Comparison of ENCODE assay signal across 1 cellular context in genomic region chr4:165367040-165367439, GRCh38.
TF ChIP-seq lines count a peak whose summit lies in the region.

No MANE protein-coding gene starts in this region.

TF ChIP-seq in HepG2, 621 proteins besides CTCF, POLR2A, EP300 and RAD21 (continued from another document and continues in another):
- TF ChIP-seq ZFP90 (CRISPR knock-in tag; IDR thresholded peaks at IDR 0.05; ENCODE audit: borderline replicate concordance) (no peak), SKIL (CRISPR knock-in tag; IDR thresholded peaks at IDR 0.05; ENCODE audit: borderline replicate concordance) (no peak), ZNF281 (CRISPR knock-in tag; IDR thresholded peaks at IDR 0.05; ENCODE audit: borderline replicate concordance) (0 out of 2 replicates have a peak, but pooled peaks have one; percentile 40), ZNF337 (CRISPR knock-in tag; IDR thresholded peaks at IDR 0.05; ENCODE audit: borderline replicate concordance, low read depth) (no peak), MZF1 (CRISPR knock-in tag; IDR thresholded peaks at IDR 0.05; ENCODE audit: borderline replicate concordance) (no peak), ZFP36L2 (CRISPR knock-in tag; IDR thresholded peaks at IDR 0.05) (no peak), RBAK (CRISPR knock-in tag; IDR thresholded peaks at IDR 0.05) (no peak), ZBTB10 (CRISPR knock-in tag; IDR thresholded peaks at IDR 0.05; ENCODE audit: borderline replicate concordance) (no peak), ZNF780A (CRISPR knock-in tag; IDR thresholded peaks at IDR 0.05) (no peak), CAMTA2 (CRISPR knock-in tag; IDR thresholded peaks at IDR 0.05; ENCODE audit: borderline replicate concordance) (no peak), ZNF883 (CRISPR knock-in tag; IDR thresholded peaks at IDR 0.05; ENCODE audit: not compliant biosample characterization) (no peak), MLLT10 (CRISPR knock-in tag; IDR thresholded peaks at IDR 0.05) (no peak), SIN3B (IDR thresholded peaks at IDR 0.05; ENCODE audit: low read length) (no peak), NFYB (CRISPR knock-in tag; IDR thresholded peaks at IDR 0.05) (no peak), THYN1 (CRISPR knock-in tag; IDR thresholded peaks at IDR 0.05; ENCODE audit: borderline replicate concordance, low read depth) (no peak), ZBTB26 (CRISPR knock-in tag; IDR thresholded peaks at IDR 0.05; ENCODE audit: borderline replicate concordance) (no peak), HCFC1 (IDR thresholded peaks at IDR 0.05; ENCODE audit: low read depth, low read length) (no peak), NFIC (IDR thresholded peaks at IDR 0.05; ENCODE audit: low read length) (0 out of 2 replicates have a peak, but pooled peaks have one; percentile 21), NPAS2 (CRISPR knock-in tag; IDR thresholded peaks at IDR 0.05; ENCODE audit: borderline replicate concordance) (no peak), KAT2B (IDR thresholded peaks at IDR 0.05; ENCODE audit: borderline replicate concordance, low read depth, low read length) (no peak), CBX1 (IDR thresholded peaks at IDR 0.05; ENCODE audit: low read depth) (no peak), ARNT2 (CRISPR knock-in tag; IDR thresholded peaks at IDR 0.05; ENCODE audit: low read depth) (no peak), HMGA1 (CRISPR knock-in tag; conservative IDR thresholded peaks at IDR 0.05) (no peak), SMAD9 (CRISPR knock-in tag; IDR thresholded peaks at IDR 0.05) (no peak), PHF20 (CRISPR knock-in tag; IDR thresholded peaks at IDR 0.05) (no peak), ZNF354B (CRISPR knock-in tag; IDR thresholded peaks at IDR 0.05) (no peak), CENPX (CRISPR knock-in tag; IDR thresholded peaks at IDR 0.05) (no peak), CHCHD3 (CRISPR knock-in tag; IDR thresholded peaks at IDR 0.05) (no peak), ATF7 (IDR thresholded peaks at IDR 0.05) (no peak), ATF7 (CRISPR knock-in tag; IDR thresholded peaks at IDR 0.05) (peak; percentile 45; the same call in 1 of the 2 replicates), ZNF414 (CRISPR knock-in tag; IDR thresholded peaks at IDR 0.05) (no peak), ZMYM2 (CRISPR knock-in tag; IDR thresholded peaks at IDR 0.05) (no peak)
- TF ChIP-seq, protein P1, sequence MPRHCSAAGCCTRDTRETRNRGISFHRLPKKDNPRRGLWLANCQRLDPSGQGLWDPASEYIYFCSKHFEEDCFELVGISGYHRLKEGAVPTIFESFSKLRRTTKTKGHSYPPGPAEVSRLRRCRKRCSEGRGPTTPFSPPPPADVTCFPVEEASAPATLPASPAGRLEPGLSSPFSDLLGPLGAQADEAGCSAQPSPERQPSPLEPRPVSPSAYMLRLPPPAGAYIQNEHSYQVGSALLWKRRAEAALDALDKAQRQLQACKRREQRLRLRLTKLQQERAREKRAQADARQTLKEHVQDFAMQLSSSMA (CRISPR knock-in tag; IDR thresholded peaks at IDR 0.05) = no peak
- TF ChIP-seq, protein P2, sequence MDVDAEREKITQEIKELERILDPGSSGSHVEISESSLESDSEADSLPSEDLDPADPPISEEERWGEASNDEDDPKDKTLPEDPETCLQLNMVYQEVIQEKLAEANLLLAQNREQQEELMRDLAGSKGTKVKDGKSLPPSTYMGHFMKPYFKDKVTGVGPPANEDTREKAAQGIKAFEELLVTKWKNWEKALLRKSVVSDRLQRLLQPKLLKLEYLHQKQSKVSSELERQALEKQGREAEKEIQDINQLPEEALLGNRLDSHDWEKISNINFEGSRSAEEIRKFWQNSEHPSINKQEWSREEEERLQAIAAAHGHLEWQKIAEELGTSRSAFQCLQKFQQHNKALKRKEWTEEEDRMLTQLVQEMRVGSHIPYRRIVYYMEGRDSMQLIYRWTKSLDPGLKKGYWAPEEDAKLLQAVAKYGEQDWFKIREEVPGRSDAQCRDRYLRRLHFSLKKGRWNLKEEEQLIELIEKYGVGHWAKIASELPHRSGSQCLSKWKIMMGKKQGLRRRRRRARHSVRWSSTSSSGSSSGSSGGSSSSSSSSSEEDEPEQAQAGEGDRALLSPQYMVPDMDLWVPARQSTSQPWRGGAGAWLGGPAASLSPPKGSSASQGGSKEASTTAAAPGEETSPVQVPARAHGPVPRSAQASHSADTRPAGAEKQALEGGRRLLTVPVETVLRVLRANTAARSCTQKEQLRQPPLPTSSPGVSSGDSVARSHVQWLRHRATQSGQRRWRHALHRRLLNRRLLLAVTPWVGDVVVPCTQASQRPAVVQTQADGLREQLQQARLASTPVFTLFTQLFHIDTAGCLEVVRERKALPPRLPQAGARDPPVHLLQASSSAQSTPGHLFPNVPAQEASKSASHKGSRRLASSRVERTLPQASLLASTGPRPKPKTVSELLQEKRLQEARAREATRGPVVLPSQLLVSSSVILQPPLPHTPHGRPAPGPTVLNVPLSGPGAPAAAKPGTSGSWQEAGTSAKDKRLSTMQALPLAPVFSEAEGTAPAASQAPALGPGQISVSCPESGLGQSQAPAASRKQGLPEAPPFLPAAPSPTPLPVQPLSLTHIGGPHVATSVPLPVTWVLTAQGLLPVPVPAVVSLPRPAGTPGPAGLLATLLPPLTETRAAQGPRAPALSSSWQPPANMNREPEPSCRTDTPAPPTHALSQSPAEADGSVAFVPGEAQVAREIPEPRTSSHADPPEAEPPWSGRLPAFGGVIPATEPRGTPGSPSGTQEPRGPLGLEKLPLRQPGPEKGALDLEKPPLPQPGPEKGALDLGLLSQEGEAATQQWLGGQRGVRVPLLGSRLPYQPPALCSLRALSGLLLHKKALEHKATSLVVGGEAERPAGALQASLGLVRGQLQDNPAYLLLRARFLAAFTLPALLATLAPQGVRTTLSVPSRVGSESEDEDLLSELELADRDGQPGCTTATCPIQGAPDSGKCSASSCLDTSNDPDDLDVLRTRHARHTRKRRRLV (CRISPR knock-in tag; IDR thresholded peaks at IDR 0.05) = no peak
- TF ChIP-seq, protein P3, sequence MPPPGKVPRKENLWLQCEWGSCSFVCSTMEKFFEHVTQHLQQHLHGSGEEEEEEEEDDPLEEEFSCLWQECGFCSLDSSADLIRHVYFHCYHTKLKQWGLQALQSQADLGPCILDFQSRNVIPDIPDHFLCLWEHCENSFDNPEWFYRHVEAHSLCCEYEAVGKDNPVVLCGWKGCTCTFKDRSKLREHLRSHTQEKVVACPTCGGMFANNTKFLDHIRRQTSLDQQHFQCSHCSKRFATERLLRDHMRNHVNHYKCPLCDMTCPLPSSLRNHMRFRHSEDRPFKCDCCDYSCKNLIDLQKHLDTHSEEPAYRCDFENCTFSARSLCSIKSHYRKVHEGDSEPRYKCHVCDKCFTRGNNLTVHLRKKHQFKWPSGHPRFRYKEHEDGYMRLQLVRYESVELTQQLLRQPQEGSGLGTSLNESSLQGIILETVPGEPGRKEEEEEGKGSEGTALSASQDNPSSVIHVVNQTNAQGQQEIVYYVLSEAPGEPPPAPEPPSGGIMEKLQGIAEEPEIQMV (CRISPR knock-in tag; IDR thresholded peaks at IDR 0.05; ENCODE audit: low read depth) = no peak
- TF ChIP-seq, protein P4, sequence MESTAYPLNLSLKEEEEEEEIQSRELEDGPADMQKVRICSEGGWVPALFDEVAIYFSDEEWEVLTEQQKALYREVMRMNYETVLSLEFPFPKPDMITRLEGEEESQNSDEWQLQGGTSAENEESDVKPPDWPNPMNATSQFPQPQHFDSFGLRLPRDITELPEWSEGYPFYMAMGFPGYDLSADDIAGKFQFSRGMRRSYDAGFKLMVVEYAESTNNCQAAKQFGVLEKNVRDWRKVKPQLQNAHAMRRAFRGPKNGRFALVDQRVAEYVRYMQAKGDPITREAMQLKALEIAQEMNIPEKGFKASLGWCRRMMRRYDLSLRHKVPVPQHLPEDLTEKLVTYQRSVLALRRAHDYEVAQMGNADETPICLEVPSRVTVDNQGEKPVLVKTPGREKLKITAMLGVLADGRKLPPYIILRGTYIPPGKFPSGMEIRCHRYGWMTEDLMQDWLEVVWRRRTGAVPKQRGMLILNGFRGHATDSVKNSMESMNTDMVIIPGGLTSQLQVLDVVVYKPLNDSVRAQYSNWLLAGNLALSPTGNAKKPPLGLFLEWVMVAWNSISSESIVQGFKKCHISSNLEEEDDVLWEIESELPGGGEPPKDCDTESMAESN (CRISPR knock-in tag; conservative IDR thresholded peaks at IDR 0.05) = no peak
- TF ChIP-seq, protein P5, sequence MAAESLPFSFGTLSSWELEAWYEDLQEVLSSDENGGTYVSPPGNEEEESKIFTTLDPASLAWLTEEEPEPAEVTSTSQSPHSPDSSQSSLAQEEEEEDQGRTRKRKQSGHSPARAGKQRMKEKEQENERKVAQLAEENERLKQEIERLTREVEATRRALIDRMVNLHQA (CRISPR knock-in tag; IDR thresholded peaks at IDR 0.05) = no peak
- TF ChIP-seq, protein P6, sequence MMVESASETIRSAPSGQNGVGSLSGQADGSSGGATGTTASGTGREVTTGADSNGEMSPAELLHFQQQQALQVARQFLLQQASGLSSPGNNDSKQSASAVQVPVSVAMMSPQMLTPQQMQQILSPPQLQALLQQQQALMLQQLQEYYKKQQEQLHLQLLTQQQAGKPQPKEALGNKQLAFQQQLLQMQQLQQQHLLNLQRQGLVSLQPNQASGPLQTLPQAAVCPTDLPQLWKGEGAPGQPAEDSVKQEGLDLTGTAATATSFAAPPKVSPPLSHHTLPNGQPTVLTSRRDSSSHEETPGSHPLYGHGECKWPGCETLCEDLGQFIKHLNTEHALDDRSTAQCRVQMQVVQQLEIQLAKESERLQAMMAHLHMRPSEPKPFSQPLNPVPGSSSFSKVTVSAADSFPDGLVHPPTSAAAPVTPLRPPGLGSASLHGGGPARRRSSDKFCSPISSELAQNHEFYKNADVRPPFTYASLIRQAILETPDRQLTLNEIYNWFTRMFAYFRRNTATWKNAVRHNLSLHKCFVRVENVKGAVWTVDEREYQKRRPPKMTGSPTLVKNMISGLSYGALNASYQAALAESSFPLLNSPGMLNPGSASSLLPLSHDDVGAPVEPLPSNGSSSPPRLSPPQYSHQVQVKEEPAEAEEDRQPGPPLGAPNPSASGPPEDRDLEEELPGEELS (CRISPR knock-in tag; IDR thresholded peaks at IDR 0.05) = peak; percentile 62
